Comparison of ENCODE assay signal across 16 cellular contexts in genomic region chr12:45276154-45276553, GRCh38.
DNase-seq lines count a peak whose midpoint lies in the region; ATAC-seq and TF ChIP-seq lines count a peak whose summit lies in the region.
"Had no signal": no experiment of that assay in that cellular context is flagged by ENCODE, and none has a peak within 500 bp of the region (broad histone marks: within the 10 kb centered on the region; RNA-seq: fewer than 3 reads in every experiment).

No MANE protein-coding gene starts in this region.

- peaks cover 19% of the 10 kb centered on the region for H3F3A ChIP-seq in GM23248 (ENCODE audit: insufficient read depth)

- H3K9me3 ChIP-seq in HEK293 (ENCODE audit: control insufficient read depth, insufficient read depth, low read depth, low read length) = no peaks in the 10 kb centered on the region
- no peaks in the 10 kb centered on the region for H3K9me3 ChIP-seq in mesenchymal stem cell (ENCODE audit: control insufficient read depth, low read length)
- H3K9me3 ChIP-seq in subcutaneous abdominal adipose tissue (ENCODE audit: control insufficient read depth in 5 of 5, low read length in 5 of 5) = no peaks in the 10 kb centered on the region
- no peaks in the 10 kb centered on the region for H3K9me3 ChIP-seq in GM23248 (ENCODE audit: low read depth)
- H3K9me3 ChIP-seq: A549, BLaER1 had no signal

- in situ Hi-C loops in GM23248 (cut with MboI) = no loop called here

- H3K4me1 ChIP-seq in HEK293 (ENCODE audit: control insufficient read depth, insufficient read depth, low read length) (no peaks in the 10 kb centered on the region), mesenchymal stem cell (ENCODE audit: control insufficient read depth, insufficient read depth, low read depth, low read length) (peaks cover 1% of the 10 kb centered on the region), subcutaneous abdominal adipose tissue (ENCODE audit: control insufficient read depth in 5 of 5, insufficient read depth in 5 of 5, low read length in 5 of 5) (peaks cover 3 to 49% (median 32%) of the 10 kb centered on the region in 5 donors), GM23248 (ENCODE audit: insufficient read depth) (peaks cover 22% of the 10 kb centered on the region)
- H3K4me1 ChIP-seq: BLaER1 had no signal

- no peak for ATAC-seq in left cardiac atrium
- no peak for ATAC-seq in omental fat pad (ENCODE audit: low FRiP score)
- no peak for ATAC-seq in GM21723 (IDR thresholded peaks at IDR 0.05; ENCODE audit: unreplicated experiment)
- ATAC-seq: A549 had no signal

- H3K9ac ChIP-seq in mesenchymal stem cell (ENCODE audit: low read length) (no peak overlapping the region), subcutaneous abdominal adipose tissue (ENCODE audit: low read length in 5 of 5) (no peak overlapping the region), GM23248 (no peak overlapping the region)
- H3K9ac ChIP-seq: BLaER1 had no signal

- H4K20me1 ChIP-seq in GM23248 (ENCODE audit: insufficient read depth) = no peaks in the 10 kb centered on the region

- H3K79me1 ChIP-seq in mesenchymal stem cell (replicated peaks; ENCODE audit: low read length, poor library complexity, severe bottlenecking) = peaks cover 25% of the 10 kb centered on the region

- H3K27ac ChIP-seq in HEK293 (ENCODE audit: extremely low read depth, low read depth, low read length) (no peak overlapping the region), coronary artery (peak overlapping the region; percentile 14 to 44), mesenchymal stem cell (ENCODE audit: low read length, poor library complexity, severe bottlenecking) (no peak overlapping the region), subcutaneous abdominal adipose tissue (ENCODE audit: low read depth, low read length) (peak overlapping the region; percentile 25), GM23248 (no peak overlapping the region)
- H3K27ac ChIP-seq: 22Rv1, BLaER1 had no signal

- no peak overlapping the region for H3K14ac ChIP-seq in mesenchymal stem cell (ENCODE audit: low read length in 2 of 2)

- H2BK5ac ChIP-seq in mesenchymal stem cell (ENCODE audit: low read depth, low read length, poor library complexity, severe bottlenecking) = no peak overlapping the region

- no peak overlapping the region for H2AFZ ChIP-seq in mesenchymal stem cell (ENCODE audit: low read depth, low read length)
- no peak overlapping the region for H2AFZ ChIP-seq in GM23248

- peak overlapping the region; percentile 50 to 56 for H2BK12ac ChIP-seq in mesenchymal stem cell (ENCODE audit: low read length in 2 of 2)

- H3K79me2 ChIP-seq in GM23248 (ENCODE audit: insufficient read depth) = peaks cover 91% of the 10 kb centered on the region

- intact Hi-C loops in left cardiac atrium (cut with DNase I) = no loop called here

- H3K18ac ChIP-seq in mesenchymal stem cell (ENCODE audit: low read depth in 1 of 2, low read length in 2 of 2) = peak overlapping the region in 1 of 2 experiments; percentile 9

- H3K9me2 ChIP-seq in GM23248 (ENCODE audit: insufficient read depth) = no peaks in the 10 kb centered on the region

- H3K4ac ChIP-seq in mesenchymal stem cell (ENCODE audit: low read depth in 1 of 2, low read length in 2 of 2) = no peak overlapping the region

- H4K91ac ChIP-seq in mesenchymal stem cell (ENCODE audit: low read length) = no peak overlapping the region

- H3K27me3 ChIP-seq in mesenchymal stem cell (ENCODE audit: control insufficient read depth in 1 of 2, insufficient read depth in 1 of 2, low read length in 2 of 2) (no peaks in the 10 kb centered on the region), subcutaneous abdominal adipose tissue (ENCODE audit: control insufficient read depth in 5 of 5, insufficient read depth in 4 of 5, low read length in 5 of 5) (no peaks in the 10 kb centered on the region), GM23248 (replicated peaks; ENCODE audit: insufficient read depth) (no peaks in the 10 kb centered on the region)
- H3K27me3 ChIP-seq: BLaER1 had no signal

- TF ChIP-seq CTCF in HEK293 (tag by site-specific recombination; IDR thresholded peaks at IDR 0.05) (no peak), coronary artery (IDR thresholded peaks at IDR 0.05) (no peak), omental fat pad (IDR thresholded peaks at IDR 0.05) (no peak)

- H3K23ac ChIP-seq in mesenchymal stem cell (ENCODE audit: low read length in 2 of 2) = no peak overlapping the region

- POLR2A ChIA-PET in HEK293 (lab: Yijun Ruan, JAX) = no interaction called here

- no peak overlapping the region for H3K4me2 ChIP-seq in mesenchymal stem cell (ENCODE audit: low read length, poor library complexity, severe bottlenecking)
- no peak overlapping the region for H3K4me2 ChIP-seq in GM23248 (ENCODE audit: unreplicated experiment)
- H3K4me2 ChIP-seq: A549, BLaER1 had no signal

- DNase-seq in coronary artery (ENCODE audit: low spot score) (no peak), mesenchymal stem cell (no peak), left cardiac atrium (no peak), omental fat pad (ENCODE audit: low spot score) (no peak), GM23248 (no peak)
- DNase-seq: CD4-positive, alpha-beta memory T cell; DMS79 treated with DMSO at 0.1 percent for 48 hours; GF-D8; HCEC 1CT; HFFc6 had no signal

- 96% methylated on average over 3 of the region's 3 CpGs for WGBS in mesenchymal stem cell
- 69 to 83% methylated on average over 3 of the region's 3 CpGs for WGBS in GM23248 (ENCODE audit: low coverage in 1 of 2, low lambda C conversion rate in 2 of 2, missing lambda C conversion rate in 2 of 2), 2 experiments

- H2AK5ac ChIP-seq in mesenchymal stem cell (ENCODE audit: low read length, severe bottlenecking) = peak overlapping the region; percentile 26

- H4K8ac ChIP-seq in mesenchymal stem cell (ENCODE audit: low read length) = peak overlapping the region; percentile 24

- H2BK120ac ChIP-seq in mesenchymal stem cell (ENCODE audit: low read depth, low read length) = no peak overlapping the region

- CTCF ChIA-PET in HEK293 (lab: Yijun Ruan, JAX) = interaction anchor here (0.9 kb wide), 1 partner anchor 14 kb away, joined by 4 read pairs; no protein-coding TSS in a partner anchor

- no peak overlapping the region for H3K4me3 ChIP-seq in HEK293 (ENCODE audit: low read depth, low read length)
- H3K4me3 ChIP-seq in coronary artery = no peak overlapping the region
- no peak overlapping the region for H3K4me3 ChIP-seq in mesenchymal stem cell (ENCODE audit: insufficient read depth in 1 of 2, low read depth in 1 of 2, low read length in 2 of 2)
- no peak overlapping the region for H3K4me3 ChIP-seq in subcutaneous abdominal adipose tissue (ENCODE audit: low read depth in 1 of 5, low read length in 5 of 5)
- H3K4me3 ChIP-seq in GM23248 = no peak overlapping the region
- H3K4me3 ChIP-seq: A549, BLaER1 had no signal

- H2BK15ac ChIP-seq in mesenchymal stem cell (ENCODE audit: low read depth, poor library complexity, severe bottlenecking) = no peak overlapping the region

- H3K36me3 ChIP-seq in HEK293 (ENCODE audit: control insufficient read depth in 2 of 2, insufficient read depth in 1 of 2, low read length in 2 of 2) (no peaks in the 10 kb centered on the region), mesenchymal stem cell (ENCODE audit: control insufficient read depth in 1 of 2, insufficient read depth in 2 of 2, low read depth in 1 of 2, low read length in 2 of 2) (no peaks in the 10 kb centered on the region), subcutaneous abdominal adipose tissue (ENCODE audit: control insufficient read depth in 5 of 5, insufficient read depth in 5 of 5, low read length in 5 of 5) (peaks cover 0 to 4% (median 2%) of the 10 kb centered on the region in 5 donors), GM23248 (ENCODE audit: low read depth) (no peaks in the 10 kb centered on the region)

TF ChIP-seq in HEK293, 187 proteins besides CTCF, POLR2A, EP300 and RAD21:
- TF ChIP-seq TCF7L2 (IDR thresholded peaks at IDR 0.05; ENCODE audit: borderline replicate concordance, low read depth, low read length) (no peak), FEZF1 (tag by site-specific recombination; IDR thresholded peaks at IDR 0.05) (peak; percentile 29; the same call in 1 of the 2 replicates), ZSCAN30 (tag by site-specific recombination; IDR thresholded peaks at IDR 0.05) (no peak), ZFP3 (tag by site-specific recombination; IDR thresholded peaks at IDR 0.05; ENCODE audit: low read depth) (no peak)

Comparison
In these comparisons a context has a peak if more than half of its experiments do, and no peak if none do; other contexts are left out.
1. H3K27ac ChIP-seq: peak in coronary artery (2 of 2) and subcutaneous abdominal adipose tissue (single experiment); none in HEK293 (single experiment), mesenchymal stem cell (single experiment) and GM23248 (single experiment).